ENCODE assay signal across 8 cellular contexts in the genomic region with DNA sequence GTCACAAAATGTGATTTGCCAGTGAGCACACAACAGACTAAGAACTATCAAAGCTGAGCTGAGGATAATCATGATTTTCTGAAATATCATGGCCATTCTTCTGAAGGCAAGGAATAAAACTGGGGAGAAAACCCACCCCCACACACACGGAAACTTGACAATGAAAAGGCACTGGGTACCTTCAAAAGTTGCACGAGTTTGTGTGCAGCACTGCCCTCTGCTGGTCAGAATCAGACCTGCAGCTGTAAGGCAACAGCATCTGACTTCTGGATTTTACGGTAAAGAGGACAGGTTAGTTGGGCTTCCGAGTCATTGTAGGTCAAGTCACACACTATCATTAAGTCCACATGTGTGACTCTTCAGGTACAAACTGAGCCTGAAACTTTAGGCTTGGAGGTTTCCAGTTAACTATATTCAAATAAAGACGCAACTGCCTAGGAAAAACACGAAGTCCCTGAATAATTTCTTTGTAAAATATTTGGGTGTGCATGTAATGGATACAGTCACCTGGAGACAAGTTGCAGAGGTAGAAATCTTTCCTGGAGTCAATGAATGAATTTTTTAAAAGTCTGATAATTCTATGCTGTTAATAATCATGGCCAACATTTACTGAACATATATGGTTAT.
A peak's percentile ranks its signal among the peaks of the same experiment; 100 is the strongest.
DNase-seq lines count a peak whose midpoint lies in the region; ATAC-seq lines count a peak whose summit lies in the region.

No MANE protein-coding gene starts in this region.

- H3K4me1 Mint-ChIP-seq in activated CD4-positive, alpha-beta memory T cell treated with anti-CD3 and anti-CD28 coated beads for 36 hours (ENCODE audit: low read depth) = peaks cover 3% of the 10 kb centered on the region

- H3K36me3 Mint-ChIP-seq in activated CD4-positive, alpha-beta memory T cell treated with anti-CD3 and anti-CD28 coated beads for 36 hours = no peaks in the 10 kb centered on the region

- intact Hi-C loops in activated CD4-positive, alpha-beta memory T cell treated with anti-CD3 and anti-CD28 coated beads for 36 hours (cut with micrococcal nuclease) = loop anchor here (1.0 to 5.0 kb wide), 3 partner anchors 155 to 346 kb away; partner anchors contain the start of gene HOMER1

- POLR2A ChIA-PET in activated CD4-positive, alpha-beta memory T cell treated with anti-CD3 and anti-CD28 coated beads for 36 hours (lab: Charles Lee) = no interaction called here

- DNase-seq in AG08395 (ENCODE audit: low spot score) (peak; percentile 56), NCI-H345 treated with DMSO at 0.1 percent for 48 hours (lab: John Stamatoyannopoulos, UW; ENCODE audit: unreplicated experiment) (peak; percentile 4), lung microvascular endothelial cell (ENCODE audit: low read depth in 2 of 2) (peak; percentile 59 to 71), DMS153 (lab: John Stamatoyannopoulos, UW) (no peak)
- DNase-seq in activated CD4-positive, alpha-beta memory T cell treated with anti-CD3 and anti-CD28 coated beads for 36 hours = peak; percentile 87
- DNase-seq in effector CD4-positive, alpha-beta T cell = peak; percentile 68
- peak; percentile 71 for DNase-seq in stimulated activated CD8-positive, alpha-beta memory T cell treated with anti-CD3 and anti-CD28 coated beads, Interleukin-15, amount 100 ng/mL, for 1 hour (ENCODE audit: low read depth)

- H3K4me3 Mint-ChIP-seq in activated CD4-positive, alpha-beta memory T cell treated with anti-CD3 and anti-CD28 coated beads for 36 hours = no peak overlapping the region

- CTCF ChIA-PET in activated CD4-positive, alpha-beta memory T cell treated with anti-CD3 and anti-CD28 coated beads for 36 hours (lab: Charles Lee) = interaction anchor here (1.0 to 3.1 kb wide), 13 partner anchors 9 to 873 kb away, joined by 3 to 34 read pairs (median 4); partner anchors contain the start of gene ARSB

- no peak overlapping the region for H3K27ac Mint-ChIP-seq in activated CD4-positive, alpha-beta memory T cell treated with anti-CD3 and anti-CD28 coated beads for 36 hours

- peaks cover 6% of the 10 kb centered on the region for H3K27me3 Mint-ChIP-seq in activated CD4-positive, alpha-beta memory T cell treated with anti-CD3 and anti-CD28 coated beads for 36 hours

- ATAC-seq in GM18909 (IDR thresholded peaks at IDR 0.05; ENCODE audit: poor library complexity, unreplicated experiment) = peak; percentile 44

- H3K9me3 Mint-ChIP-seq in activated CD4-positive, alpha-beta memory T cell treated with anti-CD3 and anti-CD28 coated beads for 36 hours = no peaks in the 10 kb centered on the region
